In genomic region chr13:51221674-51222509, GRCh38 we compare ENCODE assay signal across 8 cellular contexts. TPM values are rescaled to one million over a fixed set of nuclear protein-coding genes. Genes with fewer than 3 reads are reported as not detected.
A peak's percentile ranks its signal among the peaks of the same experiment; 100 is the strongest.
DNase-seq lines count a peak whose midpoint lies in the region; ATAC-seq, FAIRE-seq and TF ChIP-seq lines count a peak whose summit lies in the region.

TSS of gene FAM124A (plus strand) at chr13:51222398. CDS start at chr13:51222502, 104 bp downstream.

- H3K9me3 ChIP-seq in OCI-LY7 (ENCODE audit: low read length) (no peaks in the 10 kb centered on the region), heart left ventricle (no peaks in the 10 kb centered on the region), pancreas (no peaks in the 10 kb centered on the region)

- peak within 1 kb of the TSS; percentile 72; the same call in 1 of the 2 replicates for H2AFZ ChIP-seq in OCI-LY7 (ENCODE audit: low read length)

- POLR2A ChIA-PET in OCI-LY7 (lab: Charles Lee) = no interaction called here

- H3K27ac ChIP-seq in OCI-LY7 (ENCODE audit: low read depth, low read length, poor library complexity, severe bottlenecking) = no peak within 1 kb of the TSS
- peak within 1 kb of the TSS; percentile 47 to 88 (median 76) for H3K27ac ChIP-seq in heart left ventricle
- H3K27ac ChIP-seq in pancreas = no peak within 1 kb of the TSS

- FAIRE-seq in pancreas (lab: Jason Lieb, UNC) = no peak

- peaks cover 2% of the 10 kb centered on the region for H3K4me1 Mint-ChIP-seq in activated naive CD8-positive, alpha-beta T cell treated with anti-CD3 and anti-CD28 coated beads for 36 hours

- H3K4me2 ChIP-seq in OCI-LY7 (ENCODE audit: low read length) = peak within 1 kb of the TSS; percentile 86

- H3K4me3 ChIP-seq in OCI-LY7 (ENCODE audit: low read depth, low read length, poor library complexity, severe bottlenecking) = peak within 1 kb of the TSS; percentile 68
- H3K4me3 ChIP-seq in heart left ventricle = peak within 1 kb of the TSS; percentile 77 to 99 (median 87)
- H3K4me3 ChIP-seq in pancreas = peak within 1 kb of the TSS; percentile 43 to 61 (median 50)

- peaks cover 5% of the 10 kb centered on the region for H3K4me1 ChIP-seq in OCI-LY7 (ENCODE audit: insufficient read depth, low read length, poor library complexity, severe bottlenecking)
- peaks cover 0 to 28% (median 10%) of the 10 kb centered on the region in 12 donors for H3K4me1 ChIP-seq in heart left ventricle
- H3K4me1 ChIP-seq in pancreas = peaks cover 0 to 3% (median 0%) of the 10 kb centered on the region in 3 donors

- H3K27me3 ChIP-seq in heart left ventricle = peaks cover 0 to 24% (median 0%) of the 10 kb centered on the region in 9 donors
- H3K27me3 ChIP-seq in pancreas = no peaks in the 10 kb centered on the region

- H3K9me2 ChIP-seq in OCI-LY7 (ENCODE audit: insufficient read depth, low read length) = no peaks in the 10 kb centered on the region

- no peak within 1 kb of the TSS for H3K27ac Mint-ChIP-seq in activated naive CD8-positive, alpha-beta T cell treated with anti-CD3 and anti-CD28 coated beads for 36 hours

- peak; percentile 78 for DNase-seq in Right ventricle myocardium inferior (ENCODE audit: missing footprints)
- no peak for DNase-seq in cardiac septum (ENCODE audit: low spot score)
- DNase-seq in OCI-LY7 (ENCODE audit: low spot score) = peak; percentile 43
- DNase-seq in activated naive CD8-positive, alpha-beta T cell treated with anti-CD3 and anti-CD28 coated beads for 36 hours = peak; percentile 72
- peak; percentile 46 to 74 (median 58) for DNase-seq in heart left ventricle
- peak; percentile 30 to 89 (median 60) for DNase-seq in pancreas

- no peaks in the 10 kb centered on the region for H3K9me3 Mint-ChIP-seq in activated naive CD8-positive, alpha-beta T cell treated with anti-CD3 and anti-CD28 coated beads for 36 hours

- TF ChIP-seq POLR2A in heart left ventricle (IDR thresholded peaks at IDR 0.05) = peak in 1 of 2 donors; percentile 39

- BruUV-seq in OCI-LY7 (replicated peaks; lab: Mats Ljungman, UMichigan) = no TSS peak

- H3K79me2 ChIP-seq in OCI-LY7 (ENCODE audit: insufficient read depth, low read depth, low read length) = no peaks in the 10 kb centered on the region

- TF ChIP-seq CTCF in OCI-LY7 (conservative IDR thresholded peaks at IDR 0.05; ENCODE audit: low read length) (no peak), heart left ventricle (IDR thresholded peaks at IDR 0.05) (peak in 10 of 12 donors; percentile 20 to 61 (median 33)), pancreas (IDR thresholded peaks at IDR 0.05) (no peak)

- H3K4me3 Mint-ChIP-seq in activated naive CD8-positive, alpha-beta T cell treated with anti-CD3 and anti-CD28 coated beads for 36 hours = peak within 1 kb of the TSS; percentile 69

- H3K27me3 Mint-ChIP-seq in activated naive CD8-positive, alpha-beta T cell treated with anti-CD3 and anti-CD28 coated beads for 36 hours = peaks cover 57% of the 10 kb centered on the region

- 1 to 5% (median 1%) methylated on average over 6 to 86 of the region's 86 CpGs for WGBS in heart left ventricle, 4 donors
- 1% methylated on average over 37 to 86 of the region's 86 CpGs for WGBS in pancreas, 2 donors

- H4K20me1 ChIP-seq in OCI-LY7 (ENCODE audit: insufficient read depth, low read length) = no peaks in the 10 kb centered on the region

- ATAC-seq in Right ventricle myocardium inferior (peak; percentile 83), HG03066 (IDR thresholded peaks at IDR 0.05; ENCODE audit: low read depth, unreplicated experiment) (peak; percentile 71), heart left ventricle (peak in 3 of 4 donors; percentile 65 to 94 (median 93)), pancreas (peak; percentile 85 to 97 (median 92)), GM18520 (IDR thresholded peaks at IDR 0.05; ENCODE audit: unreplicated experiment) (no peak)

- intact Hi-C loops in Right ventricle myocardium inferior (cut with DNase I) (loop anchor here (1.0 to 5.0 kb wide), 3 partner anchors 60 to 75 kb away; no protein-coding TSS in a partner anchor), cardiac septum (cut with DNase I) (loop anchor here (1.0 to 5.0 kb wide), 3 partner anchors 25 to 70 kb away; no protein-coding TSS in a partner anchor), OCI-LY7 (cut with micrococcal nuclease; ENCODE audit: unreplicated experiment) (loop anchor here (5.0 kb wide), 1 partner anchor 65 kb away; no protein-coding TSS in a partner anchor), heart left ventricle (cut with DNase I) (loop anchor here in 9 of 10 donors (1.0 to 10.0 kb wide), 8 partner anchors 45 to 583 kb away; partner anchors contain the start of genes DHRS12 (in 1 of the 9) and WDFY2 (in 1 of the 9)), pancreas (cut with DNase I) (loop anchor here in 1 of 3 donors (10.0 kb wide), 1 partner anchor 63 kb away; no protein-coding TSS in a partner anchor)

- CTCF ChIA-PET in OCI-LY7 (lab: Charles Lee; ENCODE audit: unreplicated experiment) = no interaction called here

- no peaks in the 10 kb centered on the region for H3K36me3 ChIP-seq in OCI-LY7 (ENCODE audit: insufficient read depth, low read length)
- H3K36me3 ChIP-seq in heart left ventricle = no peaks in the 10 kb centered on the region
- H3K36me3 ChIP-seq in pancreas = no peaks in the 10 kb centered on the region

- no peaks in the 10 kb centered on the region for H3K36me3 Mint-ChIP-seq in activated naive CD8-positive, alpha-beta T cell treated with anti-CD3 and anti-CD28 coated beads for 36 hours

RNA-seq across cellular contexts. Expression of gene FAM124A, which starts in this region (rescaled TPM):
- total RNA-seq in Right ventricle myocardium inferior = 12.1 TPM
- 4.6 TPM for total RNA-seq in cardiac septum
- not detected in 2 replicates for total RNA-seq in OCI-LY7 (2014; rRNA removed; shearing (Covaris generic))
- total RNA-seq in OCI-LY7 (2022) = 0.44 and 0.48 TPM in 2 replicates
- total RNA-seq in activated naive CD8-positive, alpha-beta T cell treated with anti-CD3 and anti-CD28 coated beads for 36 hours = under 1 TPM; 0.21 to 0.30 TPM
- total RNA-seq in heart left ventricle = 10 to 100 TPM in 2 of 9 donors, 1 to 10 TPM in 7; 5.6 to 16.8 (median 8.0) TPM
- 1 to 10 TPM; 4.1 TPM for polyA plus RNA-seq in heart left ventricle
- total RNA-seq in pancreas = 1 to 10 TPM in 1 of 6 donors, under 1 TPM in 5; 0.47 to 1.6 (median 0.65) TPM
- polyA plus RNA-seq in pancreas = 1 to 10 TPM; 1.1 to 1.2 TPM

Comparison
In these comparisons a context has a peak if more than half of its experiments do, and no peak if none do; other contexts are left out.
1. Peak in DNase-seq, H3K4me3 ChIP-seq and H3K4me2 ChIP-seq in OCI-LY7; RNA of the gene not detected or under 1 TPM.
2. Peak in DNase-seq in activated naive CD8-positive, alpha-beta T cell treated with anti-CD3 and anti-CD28 coated beads for 36 hours; RNA of the gene not detected or under 1 TPM.
3. H3K27ac ChIP-seq: peak in heart left ventricle (12 of 12); none in OCI-LY7 (single experiment) and pancreas (0 of 4).
4. CTCF ChIP-seq: peak in heart left ventricle (10 of 12); none in OCI-LY7 (single experiment) and pancreas (0 of 4).
5. Peak in every context shown above with its lines, with median percentiles within 50 percentile points of each other: H3K4me3 ChIP-seq.